In genomic region chr17:28228109-28228840, GRCh38 we compare ENCODE assay signal across 8 cellular contexts.
A peak's percentile ranks its signal among the peaks of the same experiment; 100 is the strongest.
DNase-seq lines count a peak whose midpoint lies in the region; ATAC-seq and TF ChIP-seq lines count a peak whose summit lies in the region.

No MANE protein-coding gene starts in this region.

- TF ChIP-seq RAD21 in liver (IDR thresholded peaks at IDR 0.05), result no peak

- H3K4me3 ChIP-seq in body of pancreas (peak overlapping the region; percentile 32 to 39), liver (ENCODE audit: low read depth in 1 of 3, low read length in 3 of 3) (peak overlapping the region; percentile 20 to 40 (median 32)), upper lobe of right lung (peak overlapping the region; percentile 46)

- intact Hi-C loops in Right ventricle myocardium superior (cut with DNase I) (no loop called here), left ventricle myocardium superior (cut with micrococcal nuclease) (no loop called here), body of pancreas (cut with DNase I) (no loop called here), upper lobe of right lung (cut with DNase I) (no loop called here)

- no peaks in the 10 kb centered on the region for H3K9me3 ChIP-seq in body of pancreas
- no peaks in the 10 kb centered on the region for H3K9me3 ChIP-seq in liver (ENCODE audit: control insufficient read depth in 4 of 4, low read length in 3 of 4)
- no peaks in the 10 kb centered on the region for H3K9me3 ChIP-seq in upper lobe of right lung

- DNase-seq in Right ventricle myocardium superior (no peak), left ventricle myocardium superior (no peak), body of pancreas (no peak), upper lobe of right lung (no peak), hippocampal formation (lab: John Stamatoyannopoulos, UW) (no peak)

- H3K27ac ChIP-seq in body of pancreas (peak overlapping the region; percentile 91 to 98 (median 96)), liver (ENCODE audit: low read depth in 1 of 2, low read length in 2 of 2) (no peak overlapping the region), upper lobe of right lung (no peak overlapping the region)

- 5 to 7% methylated on average over 19 to 21 of the region's 22 CpGs for WGBS in body of pancreas, 2 donors
- WGBS in liver, result 26% methylated on average over 22 of the region's 22 CpGs

- H3K27me3 ChIP-seq in body of pancreas, result no peaks in the 10 kb centered on the region
- no peaks in the 10 kb centered on the region for H3K27me3 ChIP-seq in liver (ENCODE audit: control insufficient read depth in 4 of 4, insufficient read depth in 4 of 4, low read length in 3 of 4)
- H3K27me3 ChIP-seq in upper lobe of right lung, result peaks cover 45% of the 10 kb centered on the region

- H3K4me1 ChIP-seq in body of pancreas, result peaks cover 50% of the 10 kb centered on the region
- H3K4me1 ChIP-seq in liver (ENCODE audit: control insufficient read depth in 4 of 4, insufficient read depth in 4 of 4, low read length in 3 of 4), result peaks cover 2 to 19% (median 6%) of the 10 kb centered on the region in 4 donors
- H3K4me1 ChIP-seq in upper lobe of right lung, result peaks cover 11% of the 10 kb centered on the region

- H3K36me3 ChIP-seq in body of pancreas (replicated peaks in 1 of 2; ENCODE audit: insufficient read depth in 1 of 2, low read depth in 2 of 2), result no peaks in the 10 kb centered on the region
- no peaks in the 10 kb centered on the region for H3K36me3 ChIP-seq in liver (ENCODE audit: control insufficient read depth in 4 of 4, insufficient read depth in 3 of 4, low read depth in 1 of 4, low read length in 3 of 4)
- no peaks in the 10 kb centered on the region for H3K36me3 ChIP-seq in upper lobe of right lung

- no peak for TF ChIP-seq POLR2A in body of pancreas (IDR thresholded peaks at IDR 0.05)

- H3K9ac ChIP-seq in liver (ENCODE audit: low read depth in 1 of 2, low read length in 2 of 2), result peak overlapping the region in 1 of 2 donors; percentile 6

- ATAC-seq in Right ventricle myocardium superior (ENCODE audit: poor library complexity) (peak; percentile 18), left ventricle myocardium superior (no peak), body of pancreas (peak; percentile 1), upper lobe of right lung (peak; percentile 7), GM18519 (IDR thresholded peaks at IDR 0.05; ENCODE audit: low FRiP score, unreplicated experiment) (no peak), GM21526 (IDR thresholded peaks at IDR 0.05; ENCODE audit: low FRiP score, unreplicated experiment) (no peak)

- TF ChIP-seq CTCF in body of pancreas (IDR thresholded peaks at IDR 0.05), result peak in 4 of 7 experiments; percentile 22 to 40 (median 29)
- no peak for TF ChIP-seq CTCF in liver (IDR thresholded peaks at IDR 0.05; ENCODE audit: low read depth, low read length, missing input control)
- no peak for TF ChIP-seq CTCF in upper lobe of right lung (IDR thresholded peaks at IDR 0.05)

TF ChIP-seq in liver, 16 proteins besides CTCF, POLR2A, EP300 and RAD21:
- TF ChIP-seq ZBTB33 (IDR thresholded peaks at IDR 0.05), result no peak
- peak; percentile 18 for TF ChIP-seq REST (IDR thresholded peaks at IDR 0.05)

Comparison
In these comparisons a context has a peak if more than half of its experiments do, and no peak if none do; other contexts are left out.
1. ATAC-seq: peak in Right ventricle myocardium superior (single experiment), body of pancreas (single experiment) and upper lobe of right lung (single experiment); none in left ventricle myocardium superior (single experiment), GM18519 (single experiment) and GM21526 (single experiment).
2. H3K27ac ChIP-seq: peak in body of pancreas (4 of 4); none in liver (0 of 2) and upper lobe of right lung (single experiment).
3. CTCF ChIP-seq: peak in body of pancreas (4 of 7); none in liver (single experiment) and upper lobe of right lung (single experiment).
4. Peak in every context shown above with its lines, with median percentiles within 50 percentile points of each other: H3K4me3 ChIP-seq.